ENCODE assay signal across 8 cellular contexts in the genomic region with DNA sequence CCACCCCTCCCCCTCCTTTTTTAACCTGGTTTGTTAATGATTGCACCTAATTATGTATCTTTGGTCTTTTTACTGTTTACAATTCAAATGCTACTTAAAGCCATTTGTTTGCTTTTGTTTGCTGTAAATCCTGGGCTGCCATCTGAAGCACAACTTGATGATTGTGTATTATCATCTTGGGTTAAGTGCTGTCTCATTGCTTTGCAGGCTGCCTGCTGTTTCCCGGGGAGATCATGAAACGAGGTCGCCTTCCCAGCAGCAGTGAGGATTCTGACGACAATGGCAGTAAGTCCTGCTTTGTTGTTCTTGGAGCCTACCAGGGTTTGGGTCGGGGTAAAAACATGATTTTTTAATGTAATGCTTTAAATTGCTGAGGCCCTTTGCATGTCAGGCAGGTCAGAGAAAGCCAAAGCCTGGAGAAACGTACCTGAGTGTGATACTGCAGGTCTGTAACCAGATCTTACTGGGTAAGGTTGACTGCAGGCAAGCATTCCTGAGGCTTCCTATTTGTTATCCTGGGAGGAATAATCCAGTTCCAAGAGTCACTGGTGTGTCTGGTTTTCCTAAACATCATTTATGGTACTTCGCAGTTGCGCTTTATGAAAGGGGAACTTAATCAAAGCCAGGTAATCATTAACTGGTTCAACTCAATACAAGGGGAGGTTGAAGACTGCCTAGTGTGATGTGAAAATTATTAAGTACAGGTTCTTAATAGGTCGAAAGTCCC. TPM values are rescaled to one million over a fixed set of nuclear protein-coding genes. Genes with fewer than 3 reads are reported as not detected.
DNase-seq lines count a peak whose midpoint lies in the region; ATAC-seq and TF ChIP-seq lines count a peak whose summit lies in the region.

No MANE protein-coding gene starts in this region.

- peak overlapping the region; percentile 58 for H3K4me2 ChIP-seq in KMS-11

- peaks cover 5% of the 10 kb centered on the region for H3K36me3 Mint-ChIP-seq in chondrocyte (ENCODE audit: low read depth)

- intact Hi-C loops in heart left ventricle (cut with DNase I) (loop anchor here in 1 of 10 donors (10.0 kb wide), 1 partner anchor 547 kb away; the partner anchor contains the start of gene PGRMC2), cardiac septum (cut with DNase I) (no loop called here), psoas muscle (cut with DNase I) (no loop called here), prostate gland (cut with DNase I) (no loop called here)

- TF ChIP-seq POLR2A in heart left ventricle (IDR thresholded peaks at IDR 0.05), result no peak
- TF ChIP-seq POLR2A in prostate gland (IDR thresholded peaks at IDR 0.05), result no peak

- peaks cover 2% of the 10 kb centered on the region for H3K9me3 Mint-ChIP-seq in chondrocyte (ENCODE audit: low read depth)

- H3K4me3 Mint-ChIP-seq in chondrocyte (ENCODE audit: unreplicated experiment), result peak overlapping the region; percentile 44

- no peak for TF ChIP-seq CTCF in heart left ventricle (IDR thresholded peaks at IDR 0.05)
- no peak for TF ChIP-seq CTCF in KMS-11 (conservative IDR thresholded peaks at IDR 0.05; ENCODE audit: low read depth, low read length)
- TF ChIP-seq CTCF in chondrocyte (IDR thresholded peaks at IDR 0.05), result no peak
- TF ChIP-seq CTCF in psoas muscle (IDR thresholded peaks at IDR 0.05), result no peak
- no peak for TF ChIP-seq CTCF in prostate gland (IDR thresholded peaks at IDR 0.05)

- no peaks in the 10 kb centered on the region for H3K9me3 ChIP-seq in heart left ventricle
- H3K9me3 ChIP-seq in psoas muscle, result no peaks in the 10 kb centered on the region
- H3K9me3 ChIP-seq in prostate gland, result no peaks in the 10 kb centered on the region

- H3K27me3 ChIP-seq in heart left ventricle, result no peaks in the 10 kb centered on the region
- H3K27me3 ChIP-seq in KMS-11 (ENCODE audit: insufficient read depth, low read depth), result no peaks in the 10 kb centered on the region
- H3K27me3 ChIP-seq in psoas muscle (ENCODE audit: insufficient read depth in 3 of 3, low read length in 2 of 3), result no peaks in the 10 kb centered on the region
- H3K27me3 ChIP-seq in prostate gland (replicated peaks; ENCODE audit: insufficient read depth), result no peaks in the 10 kb centered on the region

- no peak overlapping the region for H2AFZ ChIP-seq in KMS-11 (ENCODE audit: low read depth)

- H3K36me3 ChIP-seq in heart left ventricle, result peaks cover 0 to 28% (median 8%) of the 10 kb centered on the region in 9 donors
- H3K36me3 ChIP-seq in KMS-11 (ENCODE audit: insufficient read depth), result peaks cover 3% of the 10 kb centered on the region; the same call in 1 of the 2 replicates
- H3K36me3 ChIP-seq in psoas muscle (ENCODE audit: insufficient read depth in 1 of 2, low read depth in 1 of 2), result peaks cover 5 to 22% of the 10 kb centered on the region in 2 donors
- no peaks in the 10 kb centered on the region for H3K36me3 ChIP-seq in prostate gland

- H3K79me2 ChIP-seq in KMS-11 (ENCODE audit: insufficient read depth, low read depth), result peaks cover 99% of the 10 kb centered on the region

- H3K4me1 ChIP-seq in heart left ventricle (peaks cover 0 to 80% (median 53%) of the 10 kb centered on the region in 12 donors), KMS-11 (ENCODE audit: low read depth, poor library complexity, severe bottlenecking) (peaks cover 85% of the 10 kb centered on the region), psoas muscle (peaks cover 73% of the 10 kb centered on the region), prostate gland (replicated peaks) (peaks cover 11% of the 10 kb centered on the region)

- peaks cover 28% of the 10 kb centered on the region for H4K20me1 ChIP-seq in KMS-11 (ENCODE audit: insufficient read depth)

- ATAC-seq in heart left ventricle (no peak), psoas muscle (no peak)

- WGBS in heart left ventricle, 4 donors, result 47 to 55% (median 50%) methylated on average over 9 of the region's 9 CpGs
- 53 to 67% (median 56%) methylated on average over 9 of the region's 9 CpGs for WGBS in psoas muscle, 3 donors
- 53% methylated on average over 9 of the region's 9 CpGs for WGBS in prostate gland

- DNase-seq in heart left ventricle (no peak), cardiac septum (ENCODE audit: low spot score) (no peak), chondrocyte (ENCODE audit: low spot score) (no peak), psoas muscle (no peak), dedifferentiated amniotic fluid mesenchymal stem cell (ENCODE audit: extremely low spot score) (no peak), prostate gland (ENCODE audit: low spot score) (no peak)
- no peak for DNase-seq in activated CD4-positive, alpha-beta T cell treated with anti-CD3 and anti-CD28 coated beads, Interleukin-2, amount 50 U/mL, for 1 hour

- H3K27ac ChIP-seq in heart left ventricle (peak overlapping the region in 10 of 12 donors; percentile 3 to 70 (median 44)), KMS-11 (peak overlapping the region; percentile 67), psoas muscle (peak overlapping the region; percentile 47), prostate gland (no peak overlapping the region)

- H3K27me3 Mint-ChIP-seq in chondrocyte (ENCODE audit: low read depth), result no peaks in the 10 kb centered on the region

- peak overlapping the region; percentile 86 for H3K27ac Mint-ChIP-seq in chondrocyte (ENCODE audit: unreplicated experiment)

- H3K4me3 ChIP-seq in heart left ventricle (no peak overlapping the region), KMS-11 (IDR thresholded peaks at IDR 0.05; ENCODE audit: insufficient read depth, low read depth, low read length) (no peak overlapping the region), psoas muscle (no peak overlapping the region), prostate gland (no peak overlapping the region)

- H3K9ac ChIP-seq in KMS-11, result peak overlapping the region; percentile 8; the same call in 1 of the 2 replicates

- peaks cover 53% of the 10 kb centered on the region for H3K4me1 Mint-ChIP-seq in chondrocyte (ENCODE audit: low read depth)

RNA-seq across cellular contexts. Expression of gene JADE1, which starts 22.2 kb away (rescaled TPM):
- 10 to 100 TPM; 18.1 to 31.9 (median 22.7) TPM for total RNA-seq in heart left ventricle
- 10 to 100 TPM; 15.0 to 19.7 TPM for polyA plus RNA-seq in heart left ventricle
- total RNA-seq in cardiac septum, result 23.0 TPM
- 28.9 to 34.0 TPM (median 31.4 TPM) in 3 replicates for total RNA-seq in chondrocyte
- 10 to 100 TPM; 16.8 to 21.4 (median 19.0) TPM for total RNA-seq in psoas muscle
- 10 to 100 TPM in 1 of 3 donors, 1 to 10 TPM in 2; 5.8 to 16.4 (median 6.5) TPM for polyA plus RNA-seq in psoas muscle
- 10 to 100 TPM; 31.6 to 33.9 TPM for total RNA-seq in prostate gland

Comparison
In these comparisons a context has a peak if more than half of its experiments do, and no peak if none do; other contexts are left out.
1. H3K27ac ChIP-seq: peak in heart left ventricle (10 of 12), KMS-11 (single experiment) and psoas muscle (single experiment); none in prostate gland (0 of 2).